Comparison of ENCODE assay signal across 2 cellular contexts in genomic region chr14:68846466-68846865, GRCh38.
TF ChIP-seq lines count a peak whose summit lies in the region.

No MANE protein-coding gene starts in this region.

TF ChIP-seq in IMR-90, 13 proteins besides CTCF, POLR2A, EP300 and RAD21:
- TF ChIP-seq CEBPB (IDR thresholded peaks at IDR 0.05; ENCODE audit: low read depth, low read length), result 0 out of 2 replicates have a peak, but pooled peaks have one; percentile 5
- no peak for TF ChIP-seq RFX5 (IDR thresholded peaks at IDR 0.05; ENCODE audit: low read depth, low read length)

TF ChIP-seq in K562, 482 proteins besides CTCF, POLR2A, EP300 and RAD21:
- TF ChIP-seq CEBPB (tag; IDR thresholded peaks at IDR 0.05), result 0 out of 2 replicates have a peak, but pooled peaks have one; percentile 9
- no peak for TF ChIP-seq IRF9 (tag; IDR thresholded peaks at IDR 0.05)
- no peak for TF ChIP-seq MED1 (CRISPR knock-in tag; IDR thresholded peaks at IDR 0.05; ENCODE audit: borderline replicate concordance)
